ENCODE assay signal across 9 cellular contexts in genomic region chr22:49760630-49761571, GRCh38.
A peak's percentile ranks its signal among the peaks of the same experiment; 100 is the strongest.
DNase-seq lines count a peak whose midpoint lies in the region; ATAC-seq, FAIRE-seq and TF ChIP-seq lines count a peak whose summit lies in the region.
"Had no signal": no experiment of that assay in that cellular context is flagged by ENCODE, and none has a peak within 500 bp of the region (broad histone marks: within the 10 kb centered on the region; RNA-seq: fewer than 3 reads in every experiment).

No MANE protein-coding gene starts in this region.

- H3K4me3 Mint-ChIP-seq in H9: no peak overlapping the region

- H2BK120ac ChIP-seq in H9 (ENCODE audit: low read depth, low read length, poor library complexity, severe bottlenecking): no peak overlapping the region

- no peaks in the 10 kb centered on the region for H3K9me2 ChIP-seq in OCI-LY7 (ENCODE audit: insufficient read depth, low read length)

- intact Hi-C loops in OCI-LY7 (cut with micrococcal nuclease; ENCODE audit: unreplicated experiment): no loop called here
- intact Hi-C loops in kidney (cut with DNase I): no loop called here

- H2BK5ac ChIP-seq in H9 (ENCODE audit: insufficient read length, low read length): no peak overlapping the region

- H3K9ac ChIP-seq in H9 (ENCODE audit: extremely low read depth, insufficient read length, low read length) (no peak overlapping the region), kidney (ENCODE audit: low read length in 2 of 2) (no peak overlapping the region)

- H3K4me3 ChIP-seq in OCI-LY7 (ENCODE audit: low read depth, low read length, poor library complexity, severe bottlenecking) (no peak overlapping the region), kidney (ENCODE audit: low read length in 2 of 2) (no peak overlapping the region)
- H3K4me3 ChIP-seq: SJSA1 had no signal

- CTCF ChIA-PET in OCI-LY7 (lab: Charles Lee; ENCODE audit: unreplicated experiment): interaction anchor here (0.6 kb wide), 1 partner anchor 66 kb away, joined by 3 read pairs; no protein-coding TSS in a partner anchor

- no peaks in the 10 kb centered on the region for H3K36me3 ChIP-seq in OCI-LY7 (ENCODE audit: insufficient read depth, low read length)
- H3K36me3 ChIP-seq in kidney (ENCODE audit: control insufficient read depth in 1 of 2, insufficient read depth in 2 of 2, low read length in 2 of 2): no peaks in the 10 kb centered on the region
- H3K36me3 ChIP-seq: SJSA1 had no signal

- no peaks in the 10 kb centered on the region; a peak in 3 of 7 replicates for H3K36me3 Mint-ChIP-seq in H9 (ENCODE audit: insufficient read depth in 1 of 3, low read depth in 3 of 3)

- FAIRE-seq in kidney (lab: Jason Lieb, UNC): no peak
- no peak for FAIRE-seq in RCC 7860 (lab: Jason Lieb, UNC)

- H3K9me3 ChIP-seq in H9 (ENCODE audit: control insufficient read depth, low read depth, low read length) (no peaks in the 10 kb centered on the region), OCI-LY7 (ENCODE audit: low read length) (no peaks in the 10 kb centered on the region), kidney (ENCODE audit: control insufficient read depth in 1 of 2, low read length in 2 of 2) (no peaks in the 10 kb centered on the region)

- no peaks in the 10 kb centered on the region for H3K27me3 ChIP-seq in H9 (ENCODE audit: insufficient read depth, low read length)
- H3K27me3 ChIP-seq: SJSA1 had no signal

- no peaks in the 10 kb centered on the region for H4K20me1 ChIP-seq in H9 (ENCODE audit: control insufficient read depth, insufficient read depth, insufficient read length)
- no peaks in the 10 kb centered on the region for H4K20me1 ChIP-seq in OCI-LY7 (ENCODE audit: insufficient read depth, low read length)

- H2AFZ ChIP-seq in H9 (ENCODE audit: low read length): no peak overlapping the region
- H2AFZ ChIP-seq in OCI-LY7 (ENCODE audit: low read length): peak overlapping the region; percentile 65; the same call in 1 of the 2 replicates

- TF ChIP-seq CTCF in H9 (conservative IDR thresholded peaks at IDR 0.05) (no peak), OCI-LY7 (conservative IDR thresholded peaks at IDR 0.05; ENCODE audit: low read length) (no peak), kidney (IDR thresholded peaks at IDR 0.05; ENCODE audit: borderline replicate concordance, extremely low read depth, insufficient read depth) (no peak)

- H4K8ac ChIP-seq in H9 (replicated peaks; ENCODE audit: insufficient read length, low read depth, low read length): no peak overlapping the region

- no peak overlapping the region for H3T11ph ChIP-seq in H9 (ENCODE audit: low read length)

- no peak overlapping the region for H3K4ac ChIP-seq in H9 (ENCODE audit: low read depth, low read length)

- no peak overlapping the region for H2BK20ac ChIP-seq in H9 (ENCODE audit: low read depth, low read length, poor library complexity, severe bottlenecking)

- BruUV-seq in OCI-LY7 (replicated peaks; lab: Mats Ljungman, UMichigan): no TSS peak

- H4K5ac ChIP-seq in H9 (ENCODE audit: insufficient read length, low read depth, low read length): no peak overlapping the region

- no peak overlapping the region for H3K56ac ChIP-seq in H9 (ENCODE audit: insufficient read length, low read depth, low read length)

- H2BK15ac ChIP-seq in H9 (ENCODE audit: low read depth, low read length): no peak overlapping the region

- H3K23ac ChIP-seq in H9 (ENCODE audit: insufficient read length, low read depth, low read length): no peak overlapping the region

- H3K27ac ChIP-seq in H9 (ENCODE audit: insufficient read length, low read depth, low read length): no peak overlapping the region
- peak overlapping the region; percentile 56 for H3K27ac ChIP-seq in OCI-LY7 (ENCODE audit: low read depth, low read length, poor library complexity, severe bottlenecking)
- H3K27ac ChIP-seq in kidney (ENCODE audit: low read depth in 2 of 2, low read length in 2 of 2): no peak overlapping the region
- H3K27ac ChIP-seq: SJSA1 had no signal

- POLR2A ChIA-PET in OCI-LY7 (lab: Charles Lee): no interaction called here

- DNase-seq in H9 (peak; percentile 24), OCI-LY7 (ENCODE audit: low spot score) (peak; percentile 75), kidney (peak; percentile 57), OCI-M2 (lab: John Stamatoyannopoulos, UW; ENCODE audit: unreplicated experiment) (no peak), RCC 7860 (ENCODE audit: low spot score) (no peak), NCI-H2107 (lab: John Stamatoyannopoulos, UW) (no peak), SW480 (ENCODE audit: low spot score) (no peak)

- H3K4me1 Mint-ChIP-seq in H9: no peaks in the 10 kb centered on the region

- peak; percentile 54 for ATAC-seq in GM18520 (IDR thresholded peaks at IDR 0.05; ENCODE audit: unreplicated experiment)

- H3K79me1 ChIP-seq in H9 (ENCODE audit: insufficient read depth, low read depth, low read length, poor library complexity, severe bottlenecking): no peaks in the 10 kb centered on the region

- H3K4me1 ChIP-seq in H9 (ENCODE audit: insufficient read depth, low read length): no peaks in the 10 kb centered on the region
- peaks cover 23% of the 10 kb centered on the region for H3K4me1 ChIP-seq in OCI-LY7 (ENCODE audit: insufficient read depth, low read length, poor library complexity, severe bottlenecking)
- peaks cover 0 to 3% of the 10 kb centered on the region in 2 donors for H3K4me1 ChIP-seq in kidney (ENCODE audit: control insufficient read depth in 1 of 2, insufficient read depth in 1 of 2, low read depth in 1 of 2, low read length in 2 of 2)
- H3K4me1 ChIP-seq: SJSA1 had no signal

- H3K27me3 Mint-ChIP-seq in H9 (ENCODE audit: low read depth): peaks cover 5% of the 10 kb centered on the region; the same call in 1 of the 2 replicates

- H3K9me3 Mint-ChIP-seq in H9: peaks cover 2 to 12% of the 10 kb centered on the region in 2 experiments; a peak in 4 of 5 replicates

- peak overlapping the region; percentile 18 for H3K18ac ChIP-seq in H9 (ENCODE audit: insufficient read length, low read depth, low read length)

- H3K79me2 ChIP-seq in H9 (ENCODE audit: insufficient read depth, low read length) (no peaks in the 10 kb centered on the region), OCI-LY7 (ENCODE audit: insufficient read depth, low read depth, low read length) (no peaks in the 10 kb centered on the region)

- no peak overlapping the region for H4K91ac ChIP-seq in H9 (ENCODE audit: insufficient read length, low read depth, low read length)

- H2AK5ac ChIP-seq in H9 (ENCODE audit: insufficient read length, low read length): no peak overlapping the region

- H3K27ac Mint-ChIP-seq in H9: peak overlapping the region in 1 of 3 experiments; percentile 75; a peak in 2 of 7 replicates

- H3K4me2 ChIP-seq in H9 (ENCODE audit: insufficient read depth, insufficient read length, low read length) (no peak overlapping the region), OCI-LY7 (ENCODE audit: low read length) (peak overlapping the region; percentile 52)

- no CpG with 5 or more reads among the region's 13 CpGs for WGBS in H9 (ENCODE audit: extremely low coverage, insufficient read length, low lambda C conversion rate)

- no peak overlapping the region for H3K14ac ChIP-seq in H9 (ENCODE audit: insufficient read depth, low read length)

- no peaks in the 10 kb centered on the region for H3K23me2 ChIP-seq in H9 (ENCODE audit: insufficient read length, low read depth, low read length, poor library complexity, severe bottlenecking)

- H2BK12ac ChIP-seq in H9 (ENCODE audit: insufficient read length, low read depth, low read length): no peak overlapping the region

Comparison
In these comparisons a context has a peak if more than half of its experiments do, and no peak if none do; other contexts are left out.
1. DNase-seq: peak in H9 (single experiment), OCI-LY7 (single experiment) and kidney (single experiment); none in OCI-M2 (single experiment), RCC 7860 (single experiment), NCI-H2107 (single experiment) and SW480 (single experiment).